ENCODE assay signal across 10 cellular contexts in the genomic region with DNA sequence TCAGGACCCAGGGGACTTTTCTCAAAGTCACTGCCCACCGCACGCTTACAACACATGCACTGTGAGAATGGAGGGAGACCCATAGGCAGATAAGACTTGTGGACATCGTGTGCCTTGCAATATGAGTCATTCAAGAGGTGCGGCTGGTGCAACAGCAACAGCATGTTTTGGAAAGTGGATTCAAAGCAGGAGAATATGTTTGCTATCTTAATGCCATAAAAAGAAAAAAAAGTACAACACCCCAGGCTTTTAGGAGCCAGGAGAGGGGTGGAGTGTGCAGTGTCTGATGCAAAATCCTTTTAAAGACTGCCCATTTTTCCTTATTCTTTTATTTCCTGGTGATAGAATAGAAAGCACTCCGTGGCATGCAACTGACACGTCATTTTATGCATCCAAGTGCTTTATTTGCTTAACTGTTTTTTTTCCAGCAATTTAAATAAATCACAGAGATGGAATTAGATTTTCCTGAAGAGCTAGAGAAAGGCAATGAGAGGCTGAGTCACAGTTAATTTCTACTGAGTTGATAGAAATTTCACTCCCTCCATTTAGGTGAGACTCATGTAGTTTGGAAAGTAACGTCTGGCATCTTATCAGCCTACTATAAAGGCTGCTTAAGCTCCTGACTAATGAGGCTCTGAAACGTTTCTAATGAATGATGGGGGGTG.
DNase-seq lines count a peak whose midpoint lies in the region; ATAC-seq, FAIRE-seq and TF ChIP-seq lines count a peak whose summit lies in the region.
"Had no signal": no experiment of that assay in that cellular context is flagged by ENCODE, and none has a peak within 500 bp of the region (broad histone marks: within the 10 kb centered on the region; RNA-seq: fewer than 3 reads in every experiment).

No MANE protein-coding gene starts in this region.

- DNase-seq in Daoy (ENCODE audit: low read depth) (peak; percentile 7), NCI-H446 (lab: John Stamatoyannopoulos, UW) (peak; percentile 74 to 80), cardiac fibroblast (ENCODE audit: low read depth in 2 of 2) (peak; percentile 66 to 86), neural progenitor cell (ENCODE audit: low spot score) (no peak), stomach (no peak), GM19239 (ENCODE audit: insufficient read length, low spot score) (no peak), GM10266 (ENCODE audit: extremely low spot score) (no peak)
- no peak for DNase-seq in stimulated activated naive CD8-positive, alpha-beta T cell treated with anti-CD3 and anti-CD28 coated beads, Interleukin-15, amount 100 ng/mL, for 72 hours
- DNase-seq: GF-D8 had no signal

- H3K9me3 Mint-ChIP-seq in neural progenitor cell = peaks cover 2% of the 10 kb centered on the region
- H3K9me3 Mint-ChIP-seq in stimulated activated naive CD8-positive, alpha-beta T cell treated with anti-CD3 and anti-CD28 coated beads, Interleukin-15, amount 100 ng/mL, for 72 hours = peaks cover 0 to 4% of the 10 kb centered on the region in 2 donors

- H2AFZ ChIP-seq in neural progenitor cell (replicated peaks) = peak overlapping the region; percentile 26

- H3K4me1 Mint-ChIP-seq in neural progenitor cell = no peaks in the 10 kb centered on the region
- no peaks in the 10 kb centered on the region for H3K4me1 Mint-ChIP-seq in stimulated activated naive CD8-positive, alpha-beta T cell treated with anti-CD3 and anti-CD28 coated beads, Interleukin-15, amount 100 ng/mL, for 72 hours
- H3K4me1 Mint-ChIP-seq: IgD-negative memory B cell had no signal

- H3K36me3 Mint-ChIP-seq in neural progenitor cell = no peaks in the 10 kb centered on the region
- H3K36me3 Mint-ChIP-seq: IgD-negative memory B cell had no signal

- H3K36me3 ChIP-seq in neural progenitor cell (no peaks in the 10 kb centered on the region), stomach (no peaks in the 10 kb centered on the region)

- no peaks in the 10 kb centered on the region for H3K27me3 Mint-ChIP-seq in neural progenitor cell (ENCODE audit: insufficient read depth, low read depth)
- peaks cover 8% of the 10 kb centered on the region for H3K27me3 Mint-ChIP-seq in stimulated activated naive CD8-positive, alpha-beta T cell treated with anti-CD3 and anti-CD28 coated beads, Interleukin-15, amount 100 ng/mL, for 72 hours
- H3K27me3 Mint-ChIP-seq: IgD-negative memory B cell had no signal

- no peak overlapping the region for H3K9ac ChIP-seq in neural progenitor cell

- H3F3A ChIP-seq in neural progenitor cell (ENCODE audit: low read depth) = no peaks in the 10 kb centered on the region

- TF ChIP-seq CTCF in cardiac fibroblast (IDR thresholded peaks at IDR 0.05; ENCODE audit: low read depth, low read length) = peak; percentile 11
- TF ChIP-seq CTCF in neural progenitor cell (IDR thresholded peaks at IDR 0.05) = no peak
- TF ChIP-seq CTCF in stomach (IDR thresholded peaks at IDR 0.05) = no peak
- TF ChIP-seq CTCF in GM10266 (IDR thresholded peaks at IDR 0.05; ENCODE audit: control insufficient read depth, insufficient read depth, low read depth, missing control alignments) = no peak

- H3K9me3 ChIP-seq in neural progenitor cell (ENCODE audit: low read depth) = no peaks in the 10 kb centered on the region
- no peaks in the 10 kb centered on the region for H3K9me3 ChIP-seq in stomach

- TF ChIP-seq EP300 in stomach (IDR thresholded peaks at IDR 0.05) = no peak

- 31 to 47% (median 34%) methylated on average over 8 of the region's 8 CpGs for WGBS in stomach, 5 donors

- no peak overlapping the region for H3K27ac Mint-ChIP-seq in neural progenitor cell
- no peak overlapping the region for H3K27ac Mint-ChIP-seq in stimulated activated naive CD8-positive, alpha-beta T cell treated with anti-CD3 and anti-CD28 coated beads, Interleukin-15, amount 100 ng/mL, for 72 hours
- H3K27ac Mint-ChIP-seq: IgD-negative memory B cell had no signal

- peak overlapping the region in 1 of 2 donors; percentile 19 for H3K4me3 ChIP-seq in cardiac fibroblast (replicated peaks in 1 of 2; ENCODE audit: low read depth in 2 of 2, low read length in 2 of 2)
- H3K4me3 ChIP-seq in neural progenitor cell = no peak overlapping the region
- no peak overlapping the region for H3K4me3 ChIP-seq in stomach

- no peak for FAIRE-seq in GM19239 (lab: Jason Lieb, UNC)

- H3K27ac ChIP-seq in neural progenitor cell (no peak overlapping the region), stomach (no peak overlapping the region)

- intact Hi-C loops in stomach (cut with DNase I; ENCODE audit: low total_unique reads) = no loop called here

- no peaks in the 10 kb centered on the region for H3K27me3 ChIP-seq in neural progenitor cell
- no peaks in the 10 kb centered on the region for H3K27me3 ChIP-seq in stomach

- no peaks in the 10 kb centered on the region for H4K20me1 ChIP-seq in neural progenitor cell (ENCODE audit: low read depth)

- H3K4me1 ChIP-seq in neural progenitor cell = no peaks in the 10 kb centered on the region
- H3K4me1 ChIP-seq in stomach = no peaks in the 10 kb centered on the region

- TF ChIP-seq POLR2A in stomach (IDR thresholded peaks at IDR 0.05) = no peak

- no peaks in the 10 kb centered on the region for H3K79me2 ChIP-seq in neural progenitor cell (ENCODE audit: low read depth)

- ATAC-seq in stimulated activated naive CD8-positive, alpha-beta T cell treated with anti-CD3 and anti-CD28 coated beads, Interleukin-15, amount 100 ng/mL, for 72 hours = no peak

- H3K4me2 ChIP-seq in neural progenitor cell = no peak overlapping the region

- no peak overlapping the region for H3K4me3 Mint-ChIP-seq in neural progenitor cell
- no peak overlapping the region for H3K4me3 Mint-ChIP-seq in stimulated activated naive CD8-positive, alpha-beta T cell treated with anti-CD3 and anti-CD28 coated beads, Interleukin-15, amount 100 ng/mL, for 72 hours
- H3K4me3 Mint-ChIP-seq: IgD-negative memory B cell had no signal

Comparison
In these comparisons a context has a peak if more than half of its experiments do, and no peak if none do; other contexts are left out.
1. DNase-seq: peak in Daoy (single experiment), NCI-H446 (2 of 2) and cardiac fibroblast (2 of 2); none in neural progenitor cell (single experiment), stomach (single experiment), stimulated activated naive CD8-positive, alpha-beta T cell treated with anti-CD3 and anti-CD28 coated beads, Interleukin-15, amount 100 ng/mL, for 72 hours (0 of 2), GM19239 (single experiment) and GM10266 (single experiment).